Comparison of ENCODE assay signal across 18 cellular contexts in the genomic region with DNA sequence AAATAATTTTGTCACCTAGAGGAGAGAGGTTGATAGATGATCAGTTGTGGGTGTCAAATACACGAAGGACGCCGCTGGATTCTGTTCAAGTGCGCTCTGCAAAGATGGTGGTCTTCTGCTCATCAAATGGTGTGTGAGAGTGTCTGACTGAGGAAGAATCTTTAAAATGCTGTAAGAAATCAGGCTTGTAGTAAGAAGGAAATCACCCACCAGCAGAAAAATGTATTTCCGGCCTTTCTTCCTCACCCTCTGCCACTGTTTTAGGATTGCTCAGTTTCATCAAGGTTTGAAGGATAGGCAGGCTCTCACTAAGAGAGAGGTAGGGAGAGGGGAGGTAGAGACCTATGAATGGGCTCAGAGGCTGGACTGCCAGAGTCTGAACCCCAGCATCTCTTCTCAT. TPM values are rescaled to one million over a fixed set of nuclear protein-coding genes. Genes with fewer than 3 reads are reported as not detected.
A peak's percentile ranks its signal among the peaks of the same experiment; 100 is the strongest.
DNase-seq lines count a peak whose midpoint lies in the region; ATAC-seq and TF ChIP-seq lines count a peak whose summit lies in the region.
"Had no signal": no experiment of that assay in that cellular context is flagged by ENCODE, and none has a peak within 500 bp of the region (broad histone marks: within the 10 kb centered on the region; RNA-seq: fewer than 3 reads in every experiment).

No MANE protein-coding gene starts in this region.

- H3K9me3 ChIP-seq in MM.1S (replicated peaks; ENCODE audit: insufficient read depth, low read length) (no peaks in the 10 kb centered on the region), neutrophil (no peaks in the 10 kb centered on the region)

- H3K36me3 ChIP-seq in MM.1S (replicated peaks; ENCODE audit: insufficient read depth, low read length) (peaks cover 31% of the 10 kb centered on the region), neutrophil (peaks cover 7% of the 10 kb centered on the region)

- H3K27me3 Mint-ChIP-seq in activated CD8-positive, alpha-beta memory T cell treated with anti-CD3 and anti-CD28 coated beads, Interleukin-2, amount 10 ng/mL, durations not matched to agents 7 days and 5 days = no peaks in the 10 kb centered on the region
- no peaks in the 10 kb centered on the region for H3K27me3 Mint-ChIP-seq in activated naive CD8-positive, alpha-beta T cell

- no peak overlapping the region for H3K9ac ChIP-seq in MM.1S (ENCODE audit: low read length)

- H3K27ac Mint-ChIP-seq in activated CD8-positive, alpha-beta memory T cell treated with anti-CD3 and anti-CD28 coated beads, Interleukin-2, amount 10 ng/mL, durations not matched to agents 7 days and 5 days = peak overlapping the region; percentile 96
- peak overlapping the region; percentile 96 for H3K27ac Mint-ChIP-seq in activated naive CD8-positive, alpha-beta T cell
- H3K27ac Mint-ChIP-seq: HFFc6 had no signal

- H3K9me2 ChIP-seq in MM.1S (replicated peaks; ENCODE audit: insufficient read depth, low read length) = no peaks in the 10 kb centered on the region

- peaks cover 99% of the 10 kb centered on the region for H3K79me2 ChIP-seq in MM.1S (ENCODE audit: low read length)

- H3K27me3 ChIP-seq in MM.1S (replicated peaks; ENCODE audit: insufficient read depth, low read length) (no peaks in the 10 kb centered on the region), neutrophil (no peaks in the 10 kb centered on the region)

- H4K20me1 ChIP-seq in MM.1S (ENCODE audit: insufficient read depth, low read length) = peaks cover 48% of the 10 kb centered on the region

- H3K4me3 Mint-ChIP-seq in activated CD8-positive, alpha-beta memory T cell treated with anti-CD3 and anti-CD28 coated beads, Interleukin-2, amount 10 ng/mL, durations not matched to agents 7 days and 5 days = peak overlapping the region; percentile 70
- peak overlapping the region; percentile 83 for H3K4me3 Mint-ChIP-seq in activated naive CD8-positive, alpha-beta T cell
- H3K4me3 Mint-ChIP-seq: HFFc6 had no signal

- H3K4me1 ChIP-seq in MM.1S (ENCODE audit: low read length) = peaks cover 49% of the 10 kb centered on the region
- peaks cover 6% of the 10 kb centered on the region in 2 experiments for H3K4me1 ChIP-seq in neutrophil (ENCODE audit: control insufficient read depth in 1 of 2, insufficient read depth in 1 of 2, low read depth in 1 of 2, low read length in 1 of 2)

- TF ChIP-seq CTCF in MM.1S (IDR thresholded peaks at IDR 0.05; ENCODE audit: low read length) = no peak
- TF ChIP-seq CTCF in neutrophil (IDR thresholded peaks at IDR 0.05) = no peak

- H3K4me1 Mint-ChIP-seq in activated CD8-positive, alpha-beta memory T cell treated with anti-CD3 and anti-CD28 coated beads, Interleukin-2, amount 10 ng/mL, durations not matched to agents 7 days and 5 days = peaks cover 90% of the 10 kb centered on the region
- H3K4me1 Mint-ChIP-seq in activated naive CD8-positive, alpha-beta T cell (ENCODE audit: low read depth) = peaks cover 89% of the 10 kb centered on the region

- H3F3A ChIP-seq in MM.1S (ENCODE audit: insufficient read depth, low read length) = peaks cover 64% of the 10 kb centered on the region

- CTCF ChIA-PET in activated CD8-positive, alpha-beta memory T cell treated with anti-CD3 and anti-CD28 coated beads, Interleukin-2, amount 10 ng/mL, durations not matched to agents 7 days and 5 days (lab: Charles Lee) = interaction anchor here (0.6 to 9.4 kb wide), 9 partner anchors 12 to 91 kb away, joined by 3 to 83 read pairs (median 11); no protein-coding TSS in a partner anchor

- H3K4me2 ChIP-seq in MM.1S (ENCODE audit: low read depth, low read length) = peak overlapping the region; percentile 12; the same call in 1 of the 2 replicates

- H3K36me3 Mint-ChIP-seq in activated CD8-positive, alpha-beta memory T cell treated with anti-CD3 and anti-CD28 coated beads, Interleukin-2, amount 10 ng/mL, durations not matched to agents 7 days and 5 days = peaks cover 76% of the 10 kb centered on the region
- H3K36me3 Mint-ChIP-seq in activated naive CD8-positive, alpha-beta T cell = peaks cover 38% of the 10 kb centered on the region

- H3K27ac ChIP-seq in MM.1S (ENCODE audit: low read length) (peak overlapping the region; percentile 68; the same call in 1 of the 2 replicates), neutrophil (peak overlapping the region; percentile 31)

- DNase-seq in activated CD8-positive, alpha-beta memory T cell treated with anti-CD3 and anti-CD28 coated beads, Interleukin-2, amount 10 ng/mL, durations not matched to agents 7 days and 5 days = peak; percentile 47
- DNase-seq in activated CD8-positive, alpha-beta memory T cell treated with anti-CD3 and anti-CD28 coated beads, Interleukin-2, amount 50 U/mL, for 4 hours = no peak
- no peak for DNase-seq in MM.1S
- no peak for DNase-seq in ecto neural progenitor cell (ENCODE audit: low spot score)
- DNase-seq in NCI-H226 = no peak
- DNase-seq: ACHN; activated gamma-delta T cell; effector CD4-positive, alpha-beta T cell; HFFc6; left cardiac atrium; NCI-H1048; NCI-H2107; NCI-H82; posterior cingulate gyrus; SW 1271 had no signal

- ATAC-seq in activated CD8-positive, alpha-beta memory T cell treated with anti-CD3 and anti-CD28 coated beads, Interleukin-2, amount 10 ng/mL, durations not matched to agents 7 days and 5 days = peak; percentile 20
- no peak for ATAC-seq in GM18520 (IDR thresholded peaks at IDR 0.05; ENCODE audit: unreplicated experiment)
- ATAC-seq: left cardiac atrium had no signal

- no peaks in the 10 kb centered on the region for H3K9me3 Mint-ChIP-seq in activated CD8-positive, alpha-beta memory T cell treated with anti-CD3 and anti-CD28 coated beads, Interleukin-2, amount 10 ng/mL, durations not matched to agents 7 days and 5 days (ENCODE audit: low read depth)
- H3K9me3 Mint-ChIP-seq in activated naive CD8-positive, alpha-beta T cell (ENCODE audit: low read depth) = no peaks in the 10 kb centered on the region
- H3K9me3 Mint-ChIP-seq: HFFc6 had no signal

- no peak overlapping the region for H3K4me3 ChIP-seq in MM.1S (ENCODE audit: low read length)
- no peak overlapping the region for H3K4me3 ChIP-seq in neutrophil (ENCODE audit: low read depth in 1 of 2, low read length in 1 of 2)

- H2AFZ ChIP-seq in MM.1S (ENCODE audit: low read length) = no peak overlapping the region

RNA-seq across cellular contexts. Expression of a gene that starts 28.7 kb away (rescaled TPM):
- total RNA-seq in activated CD8-positive, alpha-beta memory T cell treated with anti-CD3 and anti-CD28 coated beads, Interleukin-2, amount 10 ng/mL, durations not matched to agents 7 days and 5 days = 100 to 1,000 TPM; 136 to 145 TPM
- total RNA-seq: HFFc6 had no signal
